ENCODE assay signal across 1 cellular context in the genomic region with DNA sequence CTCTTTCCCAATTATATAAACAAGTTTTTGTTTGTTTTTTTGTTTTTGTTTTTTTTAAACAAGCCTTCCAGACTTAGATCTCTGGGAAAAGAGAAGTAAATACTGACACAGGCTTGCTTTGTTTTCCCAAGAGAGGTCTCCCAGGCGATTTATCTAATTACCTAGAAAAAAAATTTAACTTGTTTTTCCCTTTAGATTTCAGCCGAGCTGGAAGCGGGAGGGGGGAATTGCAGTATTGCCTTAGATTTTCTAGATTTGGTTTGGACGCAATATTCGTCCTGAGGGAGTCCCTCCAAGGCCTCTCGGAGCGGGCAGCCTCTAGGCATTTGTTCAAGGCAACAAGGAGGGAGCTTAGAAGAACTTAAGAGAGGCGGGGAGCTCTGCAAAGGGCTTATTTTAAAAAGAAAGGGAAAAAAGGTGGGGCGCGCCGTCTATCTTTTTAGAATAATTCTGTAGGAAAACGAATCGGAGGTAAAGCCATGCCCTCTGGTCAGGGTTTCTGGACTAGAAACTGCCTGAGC.
TF ChIP-seq lines count a peak whose summit lies in the region.

No MANE protein-coding gene starts in this region.

TF ChIP-seq in A549, 52 proteins besides CTCF, POLR2A, EP300 and RAD21 (continued from another document):
- TF ChIP-seq NR3C1 (IDR thresholded peaks at IDR 0.05) (no peak), HOXA7 (CRISPR knock-in tag; IDR thresholded peaks at IDR 0.05) (0 out of 2 replicates have a peak, but pooled peaks have one; percentile 40), HOXB13 (CRISPR knock-in tag; IDR thresholded peaks at IDR 0.05; ENCODE audit: low read depth) (no peak), CBX8 (IDR thresholded peaks at IDR 0.05) (no peak), HEYL (CRISPR knock-in tag; IDR thresholded peaks at IDR 0.05) (no peak), CBX2 (IDR thresholded peaks at IDR 0.05; ENCODE audit: borderline replicate concordance, low read depth) (no peak), CHD2 (IDR thresholded peaks at IDR 0.05; ENCODE audit: low read length, partially characterized antibody) (no peak), KDM5A (IDR thresholded peaks at IDR 0.05) (no peak), EHMT2 (IDR thresholded peaks at IDR 0.05; ENCODE audit: low read depth) (no peak), PHF8 (IDR thresholded peaks at IDR 0.05; ENCODE audit: borderline replicate concordance, low read depth) (peak; percentile 31; the same call in 1 of the 2 replicates), BHLHE40 (IDR thresholded peaks at IDR 0.05; ENCODE audit: low read depth, low read length) (no peak), MAZ (IDR thresholded peaks at IDR 0.05; ENCODE audit: borderline replicate concordance, low read depth, low read length) (no peak)
- TF ChIP-seq, protein P1, sequence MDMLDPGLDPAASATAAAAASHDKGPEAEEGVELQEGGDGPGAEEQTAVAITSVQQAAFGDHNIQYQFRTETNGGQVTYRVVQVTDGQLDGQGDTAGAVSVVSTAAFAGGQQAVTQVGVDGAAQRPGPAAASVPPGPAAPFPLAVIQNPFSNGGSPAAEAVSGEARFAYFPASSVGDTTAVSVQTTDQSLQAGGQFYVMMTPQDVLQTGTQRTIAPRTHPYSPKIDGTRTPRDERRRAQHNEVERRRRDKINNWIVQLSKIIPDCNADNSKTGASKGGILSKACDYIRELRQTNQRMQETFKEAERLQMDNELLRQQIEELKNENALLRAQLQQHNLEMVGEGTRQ (IDR thresholded peaks at IDR 0.05), result no peak
- TF ChIP-seq, protein P2, sequence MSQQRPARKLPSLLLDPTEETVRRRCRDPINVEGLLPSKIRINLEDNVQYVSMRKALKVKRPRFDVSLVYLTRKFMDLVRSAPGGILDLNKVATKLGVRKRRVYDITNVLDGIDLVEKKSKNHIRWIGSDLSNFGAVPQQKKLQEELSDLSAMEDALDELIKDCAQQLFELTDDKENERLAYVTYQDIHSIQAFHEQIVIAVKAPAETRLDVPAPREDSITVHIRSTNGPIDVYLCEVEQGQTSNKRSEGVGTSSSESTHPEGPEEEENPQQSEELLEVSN (IDR thresholded peaks at IDR 0.05; ENCODE audit: borderline replicate concordance, low read depth), result peak; percentile 45; the same call in 1 of the 2 replicates
- TF ChIP-seq, protein P3, sequence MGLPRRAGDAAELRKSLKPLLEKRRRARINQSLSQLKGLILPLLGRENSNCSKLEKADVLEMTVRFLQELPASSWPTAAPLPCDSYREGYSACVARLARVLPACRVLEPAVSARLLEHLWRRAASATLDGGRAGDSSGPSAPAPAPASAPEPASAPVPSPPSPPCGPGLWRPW (IDR thresholded peaks at IDR 0.05), result no peak
- TF ChIP-seq, protein P4, sequence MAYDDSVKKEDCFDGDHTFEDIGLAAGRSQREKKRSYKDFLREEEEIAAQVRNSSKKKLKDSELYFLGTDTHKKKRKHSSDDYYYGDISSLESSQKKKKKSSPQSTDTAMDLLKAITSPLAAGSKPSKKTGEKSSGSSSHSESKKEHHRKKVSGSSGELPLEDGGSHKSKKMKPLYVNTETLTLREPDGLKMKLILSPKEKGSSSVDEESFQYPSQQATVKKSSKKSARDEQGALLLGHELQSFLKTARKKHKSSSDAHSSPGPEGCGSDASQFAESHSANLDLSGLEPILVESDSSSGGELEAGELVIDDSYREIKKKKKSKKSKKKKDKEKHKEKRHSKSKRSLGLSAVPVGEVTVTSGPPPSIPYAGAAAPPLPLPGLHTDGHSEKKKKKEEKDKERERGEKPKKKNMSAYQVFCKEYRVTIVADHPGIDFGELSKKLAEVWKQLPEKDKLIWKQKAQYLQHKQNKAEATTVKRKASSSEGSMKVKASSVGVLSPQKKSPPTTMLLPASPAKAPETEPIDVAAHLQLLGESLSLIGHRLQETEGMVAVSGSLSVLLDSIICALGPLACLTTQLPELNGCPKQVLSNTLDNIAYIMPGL (CRISPR knock-in tag; IDR thresholded peaks at IDR 0.05; ENCODE audit: borderline replicate concordance), result no peak
